Comparison of ENCODE assay signal across 18 cellular contexts in genomic region chr10:31508882-31509281, GRCh38.
"Had no signal": no experiment of that assay in that cellular context is flagged by ENCODE, and none has a peak within 500 bp of the region (broad histone marks: within the 10 kb centered on the region; RNA-seq: fewer than 3 reads in every experiment).

No MANE protein-coding gene starts in this region.

- H3K4me1 ChIP-seq: gastroesophageal sphincter, lower lobe of right lung, stomach had no signal

- H3K27me3 ChIP-seq: cardiac muscle cell, gastroesophageal sphincter, hepatocyte, stomach had no signal

- H3K4me3 Mint-ChIP-seq: activated naive CD8-positive, alpha-beta T cell treated with anti-CD3 and anti-CD28 coated beads for 36 hours; activated T-cell treated with anti-CD3 and anti-CD28 coated beads, Interleukin-2, amount 50 U/mL, for 24 hours; naive thymus-derived CD4-positive, alpha-beta T cell; T-helper 2 cell treated with Interferon-gamma antibody and Interleukin-4, amounts not matched to agents 5 μg/mL and 100 μg/mL, for 36 hours had no signal

- DNase-seq: activated CD4-positive, alpha-beta T cell treated with anti-CD3 and anti-CD28 coated beads, Interleukin-2, amount 50 U/mL, for 4 hours; activated CD4-positive, CD25-positive, alpha-beta regulatory T cell treated with anti-CD3 and anti-CD28 coated beads, Interleukin-2, amount 50 U/mL, for 72 hours; activated effector memory CD4-positive, alpha-beta T cell treated with anti-CD3 and anti-CD28 coated beads, Interleukin-2, amount 50 U/mL, for 16 hours; activated naive CD8-positive, alpha-beta T cell treated with anti-CD3 and anti-CD28 coated beads for 36 hours; activated T-cell treated with anti-CD3 and anti-CD28 coated beads, Interleukin-2, amount 50 U/mL, for 24 hours; effector memory CD4-positive, alpha-beta T cell; lower lobe of right lung; naive thymus-derived CD4-positive, alpha-beta T cell; retina; stimulated activated CD4-positive, alpha-beta T cell treated with anti-CD3 and anti-CD28 coated beads, Interleukin-15, amount 100 ng/mL, for 24 hours; stimulated activated CD4-positive, alpha-beta T cell treated with anti-CD3 and anti-CD28 coated beads, Interleukin-4, amount 100 ng/mL, for 4 hours; stomach had no signal

- H3K27ac ChIP-seq: cardiac muscle cell, epithelial cell of prostate, gastroesophageal sphincter, hepatocyte, lower lobe of right lung, stomach, thoracic aorta had no signal

- H3K27ac Mint-ChIP-seq: activated naive CD8-positive, alpha-beta T cell treated with anti-CD3 and anti-CD28 coated beads for 36 hours; activated T-cell treated with anti-CD3 and anti-CD28 coated beads, Interleukin-2, amount 50 U/mL, for 24 hours had no signal

- H2AFZ ChIP-seq: hepatocyte had no signal

- H3K79me2 ChIP-seq: hepatocyte had no signal

- ATAC-seq: gastroesophageal sphincter; naive thymus-derived CD4-positive, alpha-beta T cell had no signal

- H3K4me2 ChIP-seq: hepatocyte had no signal

- H3K27me3 Mint-ChIP-seq: activated naive CD8-positive, alpha-beta T cell treated with anti-CD3 and anti-CD28 coated beads for 36 hours; activated T-cell treated with anti-CD3 and anti-CD28 coated beads, Interleukin-2, amount 50 U/mL, for 24 hours; naive thymus-derived CD4-positive, alpha-beta T cell had no signal

- H3K4me3 ChIP-seq: cardiac muscle cell, gastroesophageal sphincter, hepatocyte, lower lobe of right lung, stomach, thoracic aorta had no signal
